ENCODE assay signal across 1 cellular context in the genomic region with DNA sequence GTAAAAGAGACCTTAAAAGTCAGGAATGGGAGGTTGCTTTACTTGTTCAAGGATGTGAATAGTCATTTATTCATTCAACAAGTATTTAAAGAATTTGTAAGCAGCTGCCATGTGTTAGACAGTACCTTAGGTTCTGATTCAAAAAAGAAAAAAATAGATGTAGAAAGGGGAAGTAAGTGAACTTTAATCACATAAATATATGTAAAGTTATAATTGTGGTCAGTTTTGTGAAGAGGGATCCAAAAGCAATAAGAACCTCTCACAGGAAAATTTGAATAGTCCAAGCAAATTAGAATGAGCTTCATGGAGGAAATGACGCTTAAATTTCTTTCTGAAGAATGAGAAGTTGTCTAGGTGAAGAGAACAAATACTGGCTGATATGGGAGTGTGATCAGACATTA.
TF ChIP-seq lines count a peak whose summit lies in the region.

No MANE protein-coding gene starts in this region.

TF ChIP-seq in SK-N-SH, 30 proteins besides CTCF, POLR2A, EP300 and RAD21 (continued from another document):
- TF ChIP-seq, protein P1, sequence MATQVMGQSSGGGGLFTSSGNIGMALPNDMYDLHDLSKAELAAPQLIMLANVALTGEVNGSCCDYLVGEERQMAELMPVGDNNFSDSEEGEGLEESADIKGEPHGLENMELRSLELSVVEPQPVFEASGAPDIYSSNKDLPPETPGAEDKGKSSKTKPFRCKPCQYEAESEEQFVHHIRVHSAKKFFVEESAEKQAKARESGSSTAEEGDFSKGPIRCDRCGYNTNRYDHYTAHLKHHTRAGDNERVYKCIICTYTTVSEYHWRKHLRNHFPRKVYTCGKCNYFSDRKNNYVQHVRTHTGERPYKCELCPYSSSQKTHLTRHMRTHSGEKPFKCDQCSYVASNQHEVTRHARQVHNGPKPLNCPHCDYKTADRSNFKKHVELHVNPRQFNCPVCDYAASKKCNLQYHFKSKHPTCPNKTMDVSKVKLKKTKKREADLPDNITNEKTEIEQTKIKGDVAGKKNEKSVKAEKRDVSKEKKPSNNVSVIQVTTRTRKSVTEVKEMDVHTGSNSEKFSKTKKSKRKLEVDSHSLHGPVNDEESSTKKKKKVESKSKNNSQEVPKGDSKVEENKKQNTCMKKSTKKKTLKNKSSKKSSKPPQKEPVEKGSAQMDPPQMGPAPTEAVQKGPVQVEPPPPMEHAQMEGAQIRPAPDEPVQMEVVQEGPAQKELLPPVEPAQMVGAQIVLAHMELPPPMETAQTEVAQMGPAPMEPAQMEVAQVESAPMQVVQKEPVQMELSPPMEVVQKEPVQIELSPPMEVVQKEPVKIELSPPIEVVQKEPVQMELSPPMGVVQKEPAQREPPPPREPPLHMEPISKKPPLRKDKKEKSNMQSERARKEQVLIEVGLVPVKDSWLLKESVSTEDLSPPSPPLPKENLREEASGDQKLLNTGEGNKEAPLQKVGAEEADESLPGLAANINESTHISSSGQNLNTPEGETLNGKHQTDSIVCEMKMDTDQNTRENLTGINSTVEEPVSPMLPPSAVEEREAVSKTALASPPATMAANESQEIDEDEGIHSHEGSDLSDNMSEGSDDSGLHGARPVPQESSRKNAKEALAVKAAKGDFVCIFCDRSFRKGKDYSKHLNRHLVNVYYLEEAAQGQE (IDR thresholded peaks at IDR 0.05; ENCODE audit: low read depth, low read length), result no peak
- TF ChIP-seq RXRA (IDR thresholded peaks at IDR 0.05; ENCODE audit: borderline replicate concordance, low read depth) (no peak), GATA2 (CRISPR knock-in tag; IDR thresholded peaks at IDR 0.05) (no peak), SMC3 (IDR thresholded peaks at IDR 0.05; ENCODE audit: low read depth, low read length) (no peak), MXI1 (IDR thresholded peaks at IDR 0.05; ENCODE audit: low read depth, low read length) (no peak)
- TF ChIP-seq, protein P2, sequence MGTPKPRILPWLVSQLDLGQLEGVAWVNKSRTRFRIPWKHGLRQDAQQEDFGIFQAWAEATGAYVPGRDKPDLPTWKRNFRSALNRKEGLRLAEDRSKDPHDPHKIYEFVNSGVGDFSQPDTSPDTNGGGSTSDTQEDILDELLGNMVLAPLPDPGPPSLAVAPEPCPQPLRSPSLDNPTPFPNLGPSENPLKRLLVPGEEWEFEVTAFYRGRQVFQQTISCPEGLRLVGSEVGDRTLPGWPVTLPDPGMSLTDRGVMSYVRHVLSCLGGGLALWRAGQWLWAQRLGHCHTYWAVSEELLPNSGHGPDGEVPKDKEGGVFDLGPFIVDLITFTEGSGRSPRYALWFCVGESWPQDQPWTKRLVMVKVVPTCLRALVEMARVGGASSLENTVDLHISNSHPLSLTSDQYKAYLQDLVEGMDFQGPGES (IDR thresholded peaks at IDR 0.05; ENCODE audit: low read depth, low read length), result no peak
